In the genomic region with DNA sequence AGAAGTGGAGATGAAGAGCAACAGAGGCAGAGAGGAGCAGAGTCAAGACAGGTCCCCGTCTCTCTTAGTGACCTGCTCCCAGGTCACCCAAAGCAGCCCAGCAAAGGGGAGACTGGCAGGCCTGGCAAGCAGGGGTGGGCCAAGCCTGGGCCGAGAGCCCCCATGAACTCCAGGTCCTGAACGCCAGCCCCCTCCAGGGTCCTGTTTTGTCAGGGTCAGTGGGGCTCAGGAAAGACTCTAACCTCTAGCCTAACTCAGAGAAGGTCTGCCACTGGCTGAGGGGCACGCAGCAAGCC, we compare ENCODE assay signal across 1 cellular context.
TF ChIP-seq lines count a peak whose summit lies in the region.

No MANE protein-coding gene starts in this region.

TF ChIP-seq in SK-N-SH, 30 proteins besides CTCF, POLR2A, EP300 and RAD21 (continued from another document):
- TF ChIP-seq, protein P1, sequence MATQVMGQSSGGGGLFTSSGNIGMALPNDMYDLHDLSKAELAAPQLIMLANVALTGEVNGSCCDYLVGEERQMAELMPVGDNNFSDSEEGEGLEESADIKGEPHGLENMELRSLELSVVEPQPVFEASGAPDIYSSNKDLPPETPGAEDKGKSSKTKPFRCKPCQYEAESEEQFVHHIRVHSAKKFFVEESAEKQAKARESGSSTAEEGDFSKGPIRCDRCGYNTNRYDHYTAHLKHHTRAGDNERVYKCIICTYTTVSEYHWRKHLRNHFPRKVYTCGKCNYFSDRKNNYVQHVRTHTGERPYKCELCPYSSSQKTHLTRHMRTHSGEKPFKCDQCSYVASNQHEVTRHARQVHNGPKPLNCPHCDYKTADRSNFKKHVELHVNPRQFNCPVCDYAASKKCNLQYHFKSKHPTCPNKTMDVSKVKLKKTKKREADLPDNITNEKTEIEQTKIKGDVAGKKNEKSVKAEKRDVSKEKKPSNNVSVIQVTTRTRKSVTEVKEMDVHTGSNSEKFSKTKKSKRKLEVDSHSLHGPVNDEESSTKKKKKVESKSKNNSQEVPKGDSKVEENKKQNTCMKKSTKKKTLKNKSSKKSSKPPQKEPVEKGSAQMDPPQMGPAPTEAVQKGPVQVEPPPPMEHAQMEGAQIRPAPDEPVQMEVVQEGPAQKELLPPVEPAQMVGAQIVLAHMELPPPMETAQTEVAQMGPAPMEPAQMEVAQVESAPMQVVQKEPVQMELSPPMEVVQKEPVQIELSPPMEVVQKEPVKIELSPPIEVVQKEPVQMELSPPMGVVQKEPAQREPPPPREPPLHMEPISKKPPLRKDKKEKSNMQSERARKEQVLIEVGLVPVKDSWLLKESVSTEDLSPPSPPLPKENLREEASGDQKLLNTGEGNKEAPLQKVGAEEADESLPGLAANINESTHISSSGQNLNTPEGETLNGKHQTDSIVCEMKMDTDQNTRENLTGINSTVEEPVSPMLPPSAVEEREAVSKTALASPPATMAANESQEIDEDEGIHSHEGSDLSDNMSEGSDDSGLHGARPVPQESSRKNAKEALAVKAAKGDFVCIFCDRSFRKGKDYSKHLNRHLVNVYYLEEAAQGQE (IDR thresholded peaks at IDR 0.05; ENCODE audit: low read depth, low read length) = no peak
- no peak for TF ChIP-seq MXI1 (IDR thresholded peaks at IDR 0.05; ENCODE audit: low read depth, low read length)
- no peak for TF ChIP-seq RFX5 (IDR thresholded peaks at IDR 0.05; ENCODE audit: low read length)
- TF ChIP-seq GATA2 (CRISPR knock-in tag; IDR thresholded peaks at IDR 0.05) = no peak
- TF ChIP-seq, protein P2, sequence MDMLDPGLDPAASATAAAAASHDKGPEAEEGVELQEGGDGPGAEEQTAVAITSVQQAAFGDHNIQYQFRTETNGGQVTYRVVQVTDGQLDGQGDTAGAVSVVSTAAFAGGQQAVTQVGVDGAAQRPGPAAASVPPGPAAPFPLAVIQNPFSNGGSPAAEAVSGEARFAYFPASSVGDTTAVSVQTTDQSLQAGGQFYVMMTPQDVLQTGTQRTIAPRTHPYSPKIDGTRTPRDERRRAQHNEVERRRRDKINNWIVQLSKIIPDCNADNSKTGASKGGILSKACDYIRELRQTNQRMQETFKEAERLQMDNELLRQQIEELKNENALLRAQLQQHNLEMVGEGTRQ (IDR thresholded peaks at IDR 0.05; ENCODE audit: borderline replicate concordance, low read depth, low read length) = no peak
- TF ChIP-seq, protein P3, sequence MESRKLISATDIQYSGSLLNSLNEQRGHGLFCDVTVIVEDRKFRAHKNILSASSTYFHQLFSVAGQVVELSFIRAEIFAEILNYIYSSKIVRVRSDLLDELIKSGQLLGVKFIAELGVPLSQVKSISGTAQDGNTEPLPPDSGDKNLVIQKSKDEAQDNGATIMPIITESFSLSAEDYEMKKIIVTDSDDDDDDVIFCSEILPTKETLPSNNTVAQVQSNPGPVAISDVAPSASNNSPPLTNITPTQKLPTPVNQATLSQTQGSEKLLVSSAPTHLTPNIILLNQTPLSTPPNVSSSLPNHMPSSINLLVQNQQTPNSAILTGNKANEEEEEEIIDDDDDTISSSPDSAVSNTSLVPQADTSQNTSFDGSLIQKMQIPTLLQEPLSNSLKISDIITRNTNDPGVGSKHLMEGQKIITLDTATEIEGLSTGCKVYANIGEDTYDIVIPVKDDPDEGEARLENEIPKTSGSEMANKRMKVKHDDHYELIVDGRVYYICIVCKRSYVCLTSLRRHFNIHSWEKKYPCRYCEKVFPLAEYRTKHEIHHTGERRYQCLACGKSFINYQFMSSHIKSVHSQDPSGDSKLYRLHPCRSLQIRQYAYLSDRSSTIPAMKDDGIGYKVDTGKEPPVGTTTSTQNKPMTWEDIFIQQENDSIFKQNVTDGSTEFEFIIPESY (IDR thresholded peaks at IDR 0.05; ENCODE audit: borderline replicate concordance, low read depth) = no peak
- TF ChIP-seq TCF12 (IDR thresholded peaks at IDR 0.05) = no peak
- TF ChIP-seq POLR2AphosphoS5 (IDR thresholded peaks at IDR 0.05; ENCODE audit: low read depth, low read length) = no peak
- no peak for TF ChIP-seq TAF1 (IDR thresholded peaks at IDR 0.05; ENCODE audit: borderline replicate concordance, low read depth, low read length)
- TF ChIP-seq FOXM1 (IDR thresholded peaks at IDR 0.05; ENCODE audit: low read depth) = no peak
- TF ChIP-seq NRF1 (IDR thresholded peaks at IDR 0.05; ENCODE audit: low read depth, low read length) = no peak
- TF ChIP-seq SIN3A (IDR thresholded peaks at IDR 0.05; ENCODE audit: borderline replicate concordance, low read depth, low read length) = no peak
- TF ChIP-seq, protein P4, sequence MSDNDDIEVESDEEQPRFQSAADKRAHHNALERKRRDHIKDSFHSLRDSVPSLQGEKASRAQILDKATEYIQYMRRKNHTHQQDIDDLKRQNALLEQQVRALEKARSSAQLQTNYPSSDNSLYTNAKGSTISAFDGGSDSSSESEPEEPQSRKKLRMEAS (IDR thresholded peaks at IDR 0.05; ENCODE audit: low read depth) = no peak
- TF ChIP-seq SMC3 (IDR thresholded peaks at IDR 0.05; ENCODE audit: low read depth, low read length) = no peak
- TF ChIP-seq, protein P5, sequence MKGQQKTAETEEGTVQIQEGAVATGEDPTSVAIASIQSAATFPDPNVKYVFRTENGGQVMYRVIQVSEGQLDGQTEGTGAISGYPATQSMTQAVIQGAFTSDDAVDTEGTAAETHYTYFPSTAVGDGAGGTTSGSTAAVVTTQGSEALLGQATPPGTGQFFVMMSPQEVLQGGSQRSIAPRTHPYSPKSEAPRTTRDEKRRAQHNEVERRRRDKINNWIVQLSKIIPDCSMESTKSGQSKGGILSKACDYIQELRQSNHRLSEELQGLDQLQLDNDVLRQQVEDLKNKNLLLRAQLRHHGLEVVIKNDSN (IDR thresholded peaks at IDR 0.05; ENCODE audit: borderline replicate concordance, low read depth) = no peak
- no peak for TF ChIP-seq ELF1 (IDR thresholded peaks at IDR 0.05)
